In the genomic region with DNA sequence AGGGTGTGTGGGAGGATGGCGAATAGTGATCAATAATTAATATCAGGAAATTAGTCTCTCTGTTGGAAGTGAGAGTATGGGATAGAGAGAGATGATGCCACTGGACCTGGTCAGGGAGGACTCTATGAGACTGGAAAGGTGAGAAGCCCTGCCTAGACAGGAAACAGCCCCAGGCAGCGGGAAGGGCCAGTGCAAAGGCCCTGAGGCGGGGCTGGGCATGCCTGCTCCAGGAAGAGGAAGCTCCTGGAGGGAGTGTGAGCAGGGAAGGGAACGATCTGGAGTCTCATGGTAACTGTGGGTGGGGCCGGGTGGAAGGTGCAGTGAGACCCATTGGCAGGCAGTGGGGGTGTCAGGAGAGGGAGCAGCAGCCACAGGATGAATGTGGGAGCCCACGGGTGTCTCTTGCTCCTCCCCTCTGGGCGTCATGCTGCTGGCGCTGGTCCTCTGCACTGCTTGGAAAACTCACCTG, we compare ENCODE assay signal across 33 cellular contexts. TPM values are rescaled to one million over a fixed set of nuclear protein-coding genes. Genes with fewer than 3 reads are reported as not detected.
DNase-seq lines count a peak whose midpoint lies in the region; ATAC-seq, FAIRE-seq and TF ChIP-seq lines count a peak whose summit lies in the region.
"Had no signal": no experiment of that assay in that cellular context is flagged by ENCODE, and none has a peak within 500 bp of the region (broad histone marks: within the 10 kb centered on the region; RNA-seq: fewer than 3 reads in every experiment).

No MANE protein-coding gene starts in this region.

- no peak overlapping the region for H3K23ac ChIP-seq in H1 (ENCODE audit: insufficient read length)

- CTCF ChIA-PET in H1 (lab: Charles Lee; ENCODE audit: partially characterized antibody), result interaction anchor here (1.1 kb wide), 1 partner anchor 196 kb away, joined by 3 read pairs; no protein-coding TSS in a partner anchor

- H2BK15ac ChIP-seq in H1 (ENCODE audit: low read length), result no peak overlapping the region

- H3K4me1 ChIP-seq in heart left ventricle (peaks cover 0 to 72% (median 28%) of the 10 kb centered on the region in 12 donors), H1 (replicated peaks in 1 of 4; ENCODE audit: control insufficient read depth in 3 of 4, insufficient read depth in 4 of 4, low read length in 3 of 4) (peaks cover 0 to 12% (median 4%) of the 10 kb centered on the region in 4 experiments; a peak in 6 of 7 replicates)

- no peak overlapping the region for H4K91ac ChIP-seq in H1 (replicated peaks; ENCODE audit: insufficient read length, low read length)

- H3K9me3 ChIP-seq in heart left ventricle (no peaks in the 10 kb centered on the region), H1 (ENCODE audit: insufficient read depth in 2 of 2, low read depth in 1 of 2, low read length in 1 of 2) (no peaks in the 10 kb centered on the region)
- H3K9me3 ChIP-seq: left lung, thoracic aorta had no signal

- no peak overlapping the region for H2BK120ac ChIP-seq in H1 (replicated peaks; ENCODE audit: low read depth, low read length)

- intact Hi-C loops in Right ventricle myocardium superior (cut with DNase I) (no loop called here), heart left ventricle (cut with DNase I) (loop anchor here in 1 of 10 donors (5.0 kb wide), 1 partner anchor 277 kb away; the partner anchor contains the start of gene GZF1)

- 80 to 87% (median 81%) methylated on average over 8 of the region's 8 CpGs for WGBS in heart left ventricle, 4 donors
- 93% methylated on average over 8 of the region's 8 CpGs; no CpG with 5 or more reads in 1 of the 2 experiments for WGBS in H1 (ENCODE audit: extremely low coverage in 1 of 2, insufficient coverage in 1 of 2, insufficient read length in 1 of 2, insufficient replicate concordance in 2 of 2, low coverage in 1 of 2, low lambda C conversion rate in 2 of 2, missing lambda C conversion rate in 1 of 2), 2 experiments

- no peak overlapping the region for H3K56ac ChIP-seq in H1 (replicated peaks; ENCODE audit: insufficient read length, low read depth, low read length)

- no peak overlapping the region for H2BK5ac ChIP-seq in H1 (ENCODE audit: low read depth, low read length)

- H2BK12ac ChIP-seq in H1 (ENCODE audit: low read depth, low read length), result no peak overlapping the region; the same call in 1 of the 2 replicates

- no peak overlapping the region for H2AFZ ChIP-seq in H1 (ENCODE audit: low read length)
- H2AFZ ChIP-seq: GM23338, hepatocyte had no signal

- no peaks in the 10 kb centered on the region for H3K27me3 Mint-ChIP-seq in type B pancreatic cell

- peaks cover 0 to 8% (median 0%) of the 10 kb centered on the region in 9 donors for H3K36me3 ChIP-seq in heart left ventricle
- H3K36me3 ChIP-seq in H1 (ENCODE audit: control insufficient read depth in 2 of 4, insufficient read depth in 4 of 4, low read length in 3 of 4), result no peaks in the 10 kb centered on the region; a peak in 1 of 8 replicates
- H3K36me3 ChIP-seq: thoracic aorta had no signal

- no peak for TF ChIP-seq RAD21 in H1 (IDR thresholded peaks at IDR 0.05 in 1 of 2, conservative IDR thresholded peaks at IDR 0.05 in 1 of 2; ENCODE audit: low read depth in 2 of 2, low read length in 2 of 2)

- ATAC-seq in Right ventricle myocardium superior (ENCODE audit: poor library complexity) (no peak), heart left ventricle (no peak), left lobe of liver (no peak)
- ATAC-seq: activated T-cell treated with anti-CD3 and anti-CD28 coated beads, Interleukin-2, amount 50 U/mL, for 4 hours; GM23338; left lung had no signal

- H3K4me3 Mint-ChIP-seq in type B pancreatic cell, result peak overlapping the region; percentile 61
- H3K4me3 Mint-ChIP-seq: activated CD4-positive, alpha-beta T cell treated with anti-CD3 and anti-CD28 coated beads, Interleukin-2, amount 10 ng/mL, durations not matched to agents 24 days and 14 days; activated T-cell treated with anti-CD3 and anti-CD28 coated beads, Interleukin-2, amount 50 U/mL, for 4 hours; stimulated activated naive CD8-positive, alpha-beta T cell treated with anti-CD3 and anti-CD28 coated beads, Interleukin-15, Interleukin-2, amounts not matched to agents 100 ng/mL and 50 ng/mL, for 24 hours had no signal

- peaks cover 9% of the 10 kb centered on the region for H3K23me2 ChIP-seq in H1 (ENCODE audit: low read depth, low read length)

- TF ChIP-seq POLR2A in heart left ventricle (IDR thresholded peaks at IDR 0.05) (no peak), H1 (IDR thresholded peaks at IDR 0.05; ENCODE audit: control extremely low read depth in 1 of 2, low read depth in 2 of 2, low read length in 2 of 2) (no peak)

- no peak overlapping the region for H2BK20ac ChIP-seq in H1 (ENCODE audit: low read length)

- H3K27ac ChIP-seq in heart left ventricle (no peak overlapping the region), H1 (ENCODE audit: low read depth, low read length) (no peak overlapping the region)
- H3K27ac ChIP-seq: hepatocyte, left lung, VCaP had no signal

- no peak for FAIRE-seq in H1 (lab: Jason Lieb, UNC)

- H3K79me2 ChIP-seq in H1 (ENCODE audit: control insufficient read depth in 1 of 2, insufficient read depth in 2 of 2, low read length in 2 of 2), result no peaks in the 10 kb centered on the region

- H3K9ac ChIP-seq in H1 (replicated peaks in 1 of 4; ENCODE audit: extremely low read depth in 1 of 4, low read depth in 3 of 4, low read length in 3 of 4), result no peak overlapping the region

- 0 out of 2 replicates have a peak overlapping the region, but pooled peaks have one; percentile 16 for H3K18ac ChIP-seq in H1 (ENCODE audit: extremely low read depth, low read length)

- no peaks in the 10 kb centered on the region for H3K79me1 ChIP-seq in H1 (ENCODE audit: low read depth, low read length)

- TF ChIP-seq EP300 in H1 (IDR thresholded peaks at IDR 0.05; ENCODE audit: borderline replicate concordance in 1 of 2, low read depth in 2 of 2, low read length in 2 of 2), result no peak

- no peak overlapping the region for H3K4ac ChIP-seq in H1 (replicated peaks; ENCODE audit: insufficient read length, low read depth, low read length)

- no peak overlapping the region for H3K4me2 ChIP-seq in H1 (ENCODE audit: insufficient read depth in 1 of 2, low read depth in 2 of 2, low read length in 2 of 2)
- H3K4me2 ChIP-seq: GM23338, hepatocyte had no signal

- DNase-seq in Right ventricle myocardium superior (peak; percentile 45), heart left ventricle (no peak), H1 (ENCODE audit: low read depth in 1 of 2, low spot score in 2 of 2) (no peak), left lobe of liver (ENCODE audit: low spot score) (peak; percentile 41), type B pancreatic cell (ENCODE audit: extremely low spot score, unreplicated experiment) (no peak), dermis blood vessel endothelial cell (no peak), NCI-H1092 (lab: John Stamatoyannopoulos, UW) (no peak), OCI-M2 (lab: John Stamatoyannopoulos, UW; ENCODE audit: unreplicated experiment) (no peak)
- DNase-seq: activated CD4-positive, alpha-beta T cell treated with anti-CD3 and anti-CD28 coated beads, Interleukin-2, amount 10 ng/mL, durations not matched to agents 24 days and 14 days; activated naive CD4-positive, alpha-beta T cell treated with Interleukin-2 at 50 U/mL for 16 hours; activated T-cell treated with anti-CD3 and anti-CD28 coated beads, Interleukin-2, amount 50 U/mL, for 4 hours; cerebellar nuclear complex; effector CD4-positive, alpha-beta T cell; erythroblast; foreskin melanocyte; left lung; naive B cell; NCI-H2081; NCI-H226; NCI-H748 treated with DMSO at 0.1 percent for 48 hours had no signal

- H3K14ac ChIP-seq in H1 (ENCODE audit: insufficient read length), result no peak overlapping the region

- H4K20me1 ChIP-seq in H1 (replicated peaks in 1 of 2; ENCODE audit: control insufficient read depth in 1 of 2, insufficient read depth in 2 of 2, low read length in 2 of 2), result peaks cover 0 to 8% of the 10 kb centered on the region in 2 experiments

- no peak overlapping the region for H4K5ac ChIP-seq in H1 (ENCODE audit: insufficient read length, low read depth, low read length)

- H3K9me3 Mint-ChIP-seq in type B pancreatic cell, result no peaks in the 10 kb centered on the region
- H3K9me3 Mint-ChIP-seq: activated CD4-positive, alpha-beta T cell treated with anti-CD3 and anti-CD28 coated beads, Interleukin-2, amount 10 ng/mL, durations not matched to agents 24 days and 14 days; activated T-cell treated with anti-CD3 and anti-CD28 coated beads, Interleukin-2, amount 50 U/mL, for 4 hours; naive B cell; stimulated activated naive CD8-positive, alpha-beta T cell treated with anti-CD3 and anti-CD28 coated beads, Interleukin-15, Interleukin-2, amounts not matched to agents 100 ng/mL and 50 ng/mL, for 24 hours had no signal

- POLR2A ChIA-PET in H1 (lab: Charles Lee; ENCODE audit: partially characterized antibody), result no interaction called here

- H3K27me3 ChIP-seq in heart left ventricle (no peaks in the 10 kb centered on the region), H1 (replicated peaks in 1 of 4; ENCODE audit: control insufficient read depth in 3 of 4, extremely low read depth in 1 of 4, insufficient read depth in 3 of 4, low read length in 3 of 4) (peaks cover 0 to 5% (median 2%) of the 10 kb centered on the region in 4 experiments; a peak in 3 of 7 replicates)
- H3K27me3 ChIP-seq: hepatocyte had no signal

- H3K4me3 ChIP-seq in heart left ventricle (no peak overlapping the region), H1 (ENCODE audit: extremely low read depth in 1 of 4, insufficient read depth in 2 of 4, low read depth in 3 of 4, low read length in 4 of 4) (no peak overlapping the region)
- H3K4me3 ChIP-seq: GM23338, hepatocyte, left lung, skin epidermis, thoracic aorta had no signal

- H2AK5ac ChIP-seq in H1 (ENCODE audit: low read depth, low read length), result no peak overlapping the region

- H3K4me1 Mint-ChIP-seq in type B pancreatic cell (ENCODE audit: unreplicated experiment), result peaks cover 9% of the 10 kb centered on the region

- peak overlapping the region; percentile 65 for H3K27ac Mint-ChIP-seq in type B pancreatic cell
- H3K27ac Mint-ChIP-seq: activated CD4-positive, alpha-beta T cell treated with anti-CD3 and anti-CD28 coated beads, Interleukin-2, amount 10 ng/mL, durations not matched to agents 24 days and 14 days; GM23338; naive B cell; stimulated activated naive CD8-positive, alpha-beta T cell treated with anti-CD3 and anti-CD28 coated beads, Interleukin-15, Interleukin-2, amounts not matched to agents 100 ng/mL and 50 ng/mL, for 24 hours had no signal

- H4K8ac ChIP-seq in H1 (ENCODE audit: extremely low read depth, insufficient read depth, low read length), result no peak overlapping the region

- H3K36me3 Mint-ChIP-seq in type B pancreatic cell, result peaks cover 6% of the 10 kb centered on the region
- H3K36me3 Mint-ChIP-seq: naive B cell had no signal

- no peak for TF ChIP-seq CTCF in heart left ventricle (IDR thresholded peaks at IDR 0.05)
- no peak for TF ChIP-seq CTCF in H1 (IDR thresholded peaks at IDR 0.05; ENCODE audit: control extremely low read depth in 1 of 3, insufficient read depth in 1 of 3, low read depth in 1 of 3, low read length in 3 of 3)
- TF ChIP-seq CTCF in type B pancreatic cell (conservative IDR thresholded peaks at IDR 0.05), result no peak

RNA-seq across cellular contexts. Expression of gene CST3, which starts 1.8 kb away (rescaled TPM):
- total RNA-seq in Right ventricle myocardium superior (971 TPM), heart left ventricle (1,000 to 10,000 TPM in 3 of 9 donors, 100 to 1,000 TPM in 6; 482 to 1,194 (median 708) TPM), left lobe of liver (1,478 TPM), type B pancreatic cell (ENCODE audit: low replicate concordance) (291 and 483 TPM in 2 replicates), dermis blood vessel endothelial cell (268 and 284 TPM in 2 replicates)
- polyA plus RNA-seq in heart left ventricle (100 to 1,000 TPM; 240 to 611 TPM), H1 (2011; rRNA removed) (184 and 185 TPM in 2 replicates)
- total RNA-seq in H1 (2021; fragmentation: NEBNext Ultra II Directional; extraction: Animal tissue kit (Norgen Biotek cat#: 25700)), result 53.2 and 58.1 TPM in 2 replicates
- 84.3 TPM for polyA plus RNA-seq in H1 (2011; cell fraction: cytosol; rRNA removed)
- polyA plus RNA-seq in H1 (2011; cell fraction: nucleus; rRNA removed), result 66.5 TPM
- polyA plus RNA-seq in H1 (2012, experiment 1 of 2), result 61.6 to 108 TPM (median 99.6 TPM) in 4 replicates
- 128 TPM for polyA plus RNA-seq in H1 (2012, experiment 2 of 2)
- 68.4 TPM for polyA plus RNA-seq in H1 (2013, experiment 1 of 2)
- polyA plus RNA-seq in H1 (2013, experiment 2 of 2), result 77.9 TPM
- polyA minus RNA-seq in H1 (2011; rRNA and poly(A)+ RNA removed), result 35.0 and 38.7 TPM in 2 replicates
- 54.3 TPM for polyA minus RNA-seq in H1 (2011; cell fraction: cytosol; rRNA and poly(A)+ RNA removed)
- 21.1 TPM for polyA minus RNA-seq in H1 (2011; cell fraction: nucleus; rRNA and poly(A)+ RNA removed)

RNA-seq across cellular contexts. Expression of gene CST9, which starts 33.8 kb away (rescaled TPM):
- total RNA-seq in Right ventricle myocardium superior (not detected), heart left ventricle (not detected), left lobe of liver (not detected), type B pancreatic cell (ENCODE audit: low replicate concordance) (not detected in 2 replicates), dermis blood vessel endothelial cell (not detected in 2 replicates)
- polyA plus RNA-seq in heart left ventricle (not detected), H1 (2011; rRNA removed) (0.05 and 0.08 TPM in 2 replicates)
- total RNA-seq in H1 (2021; fragmentation: NEBNext Ultra II Directional; extraction: Animal tissue kit (Norgen Biotek cat#: 25700)), result 0.19 TPM in 1 of 2 replicates, not detected in the other
- polyA plus RNA-seq in H1 (2011; cell fraction: cytosol; rRNA removed), result 0.09 TPM
- 0.13 TPM for polyA plus RNA-seq in H1 (2011; cell fraction: nucleus; rRNA removed)
- polyA plus RNA-seq in H1 (2012, experiment 1 of 2), result not detected in 4 replicates
- not detected for polyA plus RNA-seq in H1 (2012, experiment 2 of 2)
- polyA plus RNA-seq in H1 (2013, experiment 1 of 2), result not detected
- polyA plus RNA-seq in H1 (2013, experiment 2 of 2), result not detected
- polyA minus RNA-seq in H1 (2011; rRNA and poly(A)+ RNA removed), result 0.09 TPM in 1 of 2 replicates, not detected in the other
- polyA minus RNA-seq in H1 (2011; cell fraction: cytosol; rRNA and poly(A)+ RNA removed), result not detected
- polyA minus RNA-seq in H1 (2011; cell fraction: nucleus; rRNA and poly(A)+ RNA removed), result not detected
- total RNA-seq: A172; activated CD4-positive, alpha-beta T cell treated with anti-CD3 and anti-CD28 coated beads, Interleukin-2, amount 10 ng/mL, durations not matched to agents 24 days and 14 days; activated T-cell treated with anti-CD3 and anti-CD28 coated beads, Interleukin-2, amount 50 U/mL, for 4 hours; GM23338; hepatocyte; left lung; M059J; mesenteric fat pad; osteoblast; renal cortical epithelial cell; T-helper 2 cell treated with Interferon-gamma antibody and Interleukin-4, amounts not matched to agents 100 ng/mL and 5 ng/mL, for 36 hours; thoracic aorta had no signal
- polyA plus RNA-seq: adipose tissue, GM23338, hepatocyte had no signal

RNA-seq across cellular contexts. Expression of gene CST4, which starts 49.3 kb away (rescaled TPM):
- total RNA-seq in Right ventricle myocardium superior (not detected), heart left ventricle (not detected), left lobe of liver (not detected), type B pancreatic cell (ENCODE audit: low replicate concordance) (2.1 and 56.8 TPM in 2 replicates), dermis blood vessel endothelial cell (not detected in 2 replicates)
- polyA plus RNA-seq in heart left ventricle (not detected), H1 (2011; rRNA removed) (not detected in 2 replicates)
- not detected in 2 replicates for total RNA-seq in H1 (2021; fragmentation: NEBNext Ultra II Directional; extraction: Animal tissue kit (Norgen Biotek cat#: 25700))
- polyA plus RNA-seq in H1 (2011; cell fraction: cytosol; rRNA removed), result 0.12 TPM
- not detected for polyA plus RNA-seq in H1 (2011; cell fraction: nucleus; rRNA removed)
- polyA plus RNA-seq in H1 (2012, experiment 1 of 2), result 1.0 TPM in 1 of 4 replicates, not detected in the others
- polyA plus RNA-seq in H1 (2012, experiment 2 of 2), result 0.59 TPM
- not detected for polyA plus RNA-seq in H1 (2013, experiment 1 of 2)
- 0.18 TPM for polyA plus RNA-seq in H1 (2013, experiment 2 of 2)
- polyA minus RNA-seq in H1 (2011; rRNA and poly(A)+ RNA removed), result not detected in 2 replicates
- not detected for polyA minus RNA-seq in H1 (2011; cell fraction: cytosol; rRNA and poly(A)+ RNA removed)
- not detected for polyA minus RNA-seq in H1 (2011; cell fraction: nucleus; rRNA and poly(A)+ RNA removed)
- total RNA-seq: A172; activated CD4-positive, alpha-beta T cell treated with anti-CD3 and anti-CD28 coated beads, Interleukin-2, amount 10 ng/mL, durations not matched to agents 24 days and 14 days; activated T-cell treated with anti-CD3 and anti-CD28 coated beads, Interleukin-2, amount 50 U/mL, for 4 hours; GM23338; left lung; mesenteric fat pad; osteoblast; renal cortical epithelial cell; T-helper 2 cell treated with Interferon-gamma antibody and Interleukin-4, amounts not matched to agents 100 ng/mL and 5 ng/mL, for 36 hours; thoracic aorta had no signal
- polyA plus RNA-seq: adipose tissue, GM23338, hepatocyte had no signal

Comparison
In these comparisons a context has a peak if more than half of its experiments do, and no peak if none do; other contexts are left out.
1. DNase-seq: peak in Right ventricle myocardium superior (single experiment) and left lobe of liver (single experiment); none in heart left ventricle (0 of 5), H1 (0 of 2), type B pancreatic cell (single experiment), dermis blood vessel endothelial cell (single experiment), NCI-H1092 (single experiment) and OCI-M2 (single experiment).